ENCODE assay signal across 1 cellular context in genomic region chr6:44222987-44223470, GRCh38.
TF ChIP-seq lines count a peak whose summit lies in the region.

No MANE protein-coding gene starts in this region.

TF ChIP-seq in HEK293, 187 proteins besides CTCF, POLR2A, EP300 and RAD21 (continued from another document):
- TF ChIP-seq HOXC10 (CRISPR knock-in tag; IDR thresholded peaks at IDR 0.05) (0 out of 2 replicates have a peak, but pooled peaks have one; percentile 85), ZNF341 (tag by site-specific recombination; IDR thresholded peaks at IDR 0.05; ENCODE audit: low read depth) (peak; percentile 97), ZNF768 (tag by site-specific recombination; IDR thresholded peaks at IDR 0.05) (no peak), SP3 (tag by site-specific recombination; IDR thresholded peaks at IDR 0.05) (0 out of 2 replicates have a peak, but pooled peaks have one; percentile 32), ZNF610 (tag by site-specific recombination; IDR thresholded peaks at IDR 0.05; ENCODE audit: borderline replicate concordance) (peak; percentile 33; the same call in 1 of the 2 replicates), ZNF248 (tag by site-specific recombination; IDR thresholded peaks at IDR 0.05) (no peak), KLF17 (tag by site-specific recombination; IDR thresholded peaks at IDR 0.05) (0 out of 2 replicates have a peak, but pooled peaks have one; percentile 13), ZFHX2 (tag by site-specific recombination; conservative IDR thresholded peaks at IDR 0.05) (peak; percentile 90), ZBTB17 (tag by site-specific recombination; IDR thresholded peaks at IDR 0.05) (peak; percentile 49; the same call in 1 of the 2 replicates), ZNF2 (tag by site-specific recombination; IDR thresholded peaks at IDR 0.05) (0 out of 2 replicates have a peak, but pooled peaks have one; percentile 30), ZXDB (tag by site-specific recombination; IDR thresholded peaks at IDR 0.05) (peak; percentile 59; the same call in 1 of the 2 replicates), ZNF600 (tag by site-specific recombination; IDR thresholded peaks at IDR 0.05) (peak; percentile 87), KLF10 (tag by site-specific recombination; IDR thresholded peaks at IDR 0.05) (peak; percentile 57; the same call in 1 of the 2 replicates), ZBTB21 (tag by site-specific recombination; IDR thresholded peaks at IDR 0.05) (peak; percentile 29; the same call in 1 of the 2 replicates), EGR2 (tag by site-specific recombination; IDR thresholded peaks at IDR 0.05; ENCODE audit: low read depth) (peak; percentile 84), ZNF777 (tag by site-specific recombination; IDR thresholded peaks at IDR 0.05; ENCODE audit: borderline replicate concordance) (0 out of 2 replicates have a peak, but pooled peaks have one; percentile 21), SP7 (tag by site-specific recombination; IDR thresholded peaks at IDR 0.05) (peak; percentile 31; the same call in 1 of the 2 replicates), ZBTB10 (tag by site-specific recombination; IDR thresholded peaks at IDR 0.05) (peak; percentile 69; the same call in 1 of the 2 replicates), ZNF629 (tag by site-specific recombination; IDR thresholded peaks at IDR 0.05) (peak; percentile 36; the same call in 1 of the 2 replicates), ZBTB8A (tag by site-specific recombination; IDR thresholded peaks at IDR 0.05) (peak; percentile 29), PRDM10 (tag by site-specific recombination; IDR thresholded peaks at IDR 0.05) (peak; percentile 98), ZNF48 (tag by site-specific recombination; IDR thresholded peaks at IDR 0.05) (no peak)
- TF ChIP-seq, protein P1, sequence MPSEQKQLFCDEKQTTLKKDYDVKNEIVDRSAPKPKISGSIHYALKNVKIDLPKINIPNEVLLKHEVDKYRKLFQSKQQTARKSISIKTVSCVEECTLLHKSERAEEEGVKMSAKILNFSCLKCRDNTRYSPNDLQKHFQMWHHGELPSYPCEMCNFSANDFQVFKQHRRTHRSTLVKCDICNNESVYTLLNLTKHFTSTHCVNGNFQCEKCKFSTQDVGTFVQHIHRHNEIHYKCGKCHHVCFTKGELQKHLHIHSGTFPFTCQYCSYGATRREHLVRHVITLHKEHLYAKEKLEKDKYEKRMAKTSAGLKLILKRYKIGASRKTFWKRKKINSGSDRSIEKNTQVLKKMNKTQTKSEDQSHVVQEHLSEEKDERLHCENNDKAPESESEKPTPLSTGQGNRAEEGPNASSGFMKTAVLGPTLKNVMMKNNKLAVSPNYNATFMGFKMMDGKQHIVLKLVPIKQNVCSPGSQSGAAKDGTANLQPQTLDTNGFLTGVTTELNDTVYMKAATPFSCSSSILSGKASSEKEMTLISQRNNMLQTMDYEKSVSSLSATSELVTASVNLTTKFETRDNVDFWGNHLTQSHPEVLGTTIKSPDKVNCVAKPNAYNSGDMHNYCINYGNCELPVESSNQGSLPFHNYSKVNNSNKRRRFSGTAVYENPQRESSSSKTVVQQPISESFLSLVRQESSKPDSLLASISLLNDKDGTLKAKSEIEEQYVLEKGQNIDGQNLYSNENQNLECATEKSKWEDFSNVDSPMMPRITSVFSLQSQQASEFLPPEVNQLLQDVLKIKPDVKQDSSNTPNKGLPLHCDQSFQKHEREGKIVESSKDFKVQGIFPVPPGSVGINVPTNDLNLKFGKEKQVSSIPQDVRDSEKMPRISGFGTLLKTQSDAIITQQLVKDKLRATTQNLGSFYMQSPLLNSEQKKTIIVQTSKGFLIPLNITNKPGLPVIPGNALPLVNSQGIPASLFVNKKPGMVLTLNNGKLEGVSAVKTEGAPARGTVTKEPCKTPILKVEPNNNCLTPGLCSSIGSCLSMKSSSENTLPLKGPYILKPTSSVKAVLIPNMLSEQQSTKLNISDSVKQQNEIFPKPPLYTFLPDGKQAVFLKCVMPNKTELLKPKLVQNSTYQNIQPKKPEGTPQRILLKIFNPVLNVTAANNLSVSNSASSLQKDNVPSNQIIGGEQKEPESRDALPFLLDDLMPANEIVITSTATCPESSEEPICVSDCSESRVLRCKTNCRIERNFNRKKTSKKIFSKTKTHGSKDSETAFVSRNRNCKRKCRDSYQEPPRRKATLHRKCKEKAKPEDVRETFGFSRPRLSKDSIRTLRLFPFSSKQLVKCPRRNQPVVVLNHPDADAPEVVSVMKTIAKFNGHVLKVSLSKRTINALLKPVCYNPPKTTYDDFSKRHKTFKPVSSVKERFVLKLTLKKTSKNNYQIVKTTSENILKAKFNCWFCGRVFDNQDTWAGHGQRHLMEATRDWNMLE (tag by site-specific recombination; conservative IDR thresholded peaks at IDR 0.05; ENCODE audit: low read depth), result no peak
- TF ChIP-seq, protein P2, sequence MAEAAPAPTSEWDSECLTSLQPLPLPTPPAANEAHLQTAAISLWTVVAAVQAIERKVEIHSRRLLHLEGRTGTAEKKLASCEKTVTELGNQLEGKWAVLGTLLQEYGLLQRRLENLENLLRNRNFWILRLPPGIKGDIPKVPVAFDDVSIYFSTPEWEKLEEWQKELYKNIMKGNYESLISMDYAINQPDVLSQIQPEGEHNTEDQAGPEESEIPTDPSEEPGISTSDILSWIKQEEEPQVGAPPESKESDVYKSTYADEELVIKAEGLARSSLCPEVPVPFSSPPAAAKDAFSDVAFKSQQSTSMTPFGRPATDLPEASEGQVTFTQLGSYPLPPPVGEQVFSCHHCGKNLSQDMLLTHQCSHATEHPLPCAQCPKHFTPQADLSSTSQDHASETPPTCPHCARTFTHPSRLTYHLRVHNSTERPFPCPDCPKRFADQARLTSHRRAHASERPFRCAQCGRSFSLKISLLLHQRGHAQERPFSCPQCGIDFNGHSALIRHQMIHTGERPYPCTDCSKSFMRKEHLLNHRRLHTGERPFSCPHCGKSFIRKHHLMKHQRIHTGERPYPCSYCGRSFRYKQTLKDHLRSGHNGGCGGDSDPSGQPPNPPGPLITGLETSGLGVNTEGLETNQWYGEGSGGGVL (tag by site-specific recombination; IDR thresholded peaks at IDR 0.05), result peak; percentile 46; the same call in 1 of the 2 replicates
